ENCODE assay signal across 1 cellular context in genomic region chr7:113267271-113267670, GRCh38.
TF ChIP-seq lines count a peak whose summit lies in the region.

No MANE protein-coding gene starts in this region.

TF ChIP-seq in HepG2, 621 proteins besides CTCF, POLR2A, EP300 and RAD21:
- TF ChIP-seq DBP (CRISPR knock-in tag; IDR thresholded peaks at IDR 0.05; ENCODE audit: not compliant biosample characterization), result no peak
- no peak for TF ChIP-seq IRX3 (CRISPR knock-in tag; IDR thresholded peaks at IDR 0.05; ENCODE audit: borderline replicate concordance, low read depth)
- TF ChIP-seq MEIS1 (CRISPR knock-in tag; IDR thresholded peaks at IDR 0.05; ENCODE audit: borderline replicate concordance), result no peak
- TF ChIP-seq PLRG1 (conservative IDR thresholded peaks at IDR 0.05), result no peak
- TF ChIP-seq ZNF761 (CRISPR knock-in tag; conservative IDR thresholded peaks at IDR 0.05), result no peak
- no peak for TF ChIP-seq ZNF563 (CRISPR knock-in tag; IDR thresholded peaks at IDR 0.05)
- no peak for TF ChIP-seq ZBTB3 (CRISPR knock-in tag; IDR thresholded peaks at IDR 0.05; ENCODE audit: borderline replicate concordance, low read depth)
- no peak for TF ChIP-seq ZNF260 (CRISPR knock-in tag; IDR thresholded peaks at IDR 0.05; ENCODE audit: borderline replicate concordance, low read depth)
- no peak for TF ChIP-seq ZSCAN30 (CRISPR knock-in tag; IDR thresholded peaks at IDR 0.05)
- no peak for TF ChIP-seq RBM39 (IDR thresholded peaks at IDR 0.05; ENCODE audit: low read depth, low read length, poor library complexity, severe bottlenecking)
